In genomic region chr15:70024521-70024920, GRCh38 we compare ENCODE assay signal across 21 cellular contexts.
A peak's percentile ranks its signal among the peaks of the same experiment; 100 is the strongest.
DNase-seq lines count a peak whose midpoint lies in the region; ATAC-seq and TF ChIP-seq lines count a peak whose summit lies in the region.
"Had no signal": no experiment of that assay in that cellular context is flagged by ENCODE, and none has a peak within 500 bp of the region (broad histone marks: within the 10 kb centered on the region; RNA-seq: fewer than 3 reads in every experiment).

No MANE protein-coding gene starts in this region.

- DNase-seq in CD14-positive monocyte (ENCODE audit: low spot score): peak; percentile 46
- DNase-seq in breast epithelium (ENCODE audit: low spot score in 2 of 2): peak in 1 of 2 donors; percentile 34
- peak; percentile 78 for DNase-seq in posterior vena cava (ENCODE audit: low spot score)
- no peak for DNase-seq in NAMALWA (ENCODE audit: low spot score)
- no peak for DNase-seq in NOMO-1 (lab: John Stamatoyannopoulos, UW; ENCODE audit: unreplicated experiment in 2 of 2)
- no peak for DNase-seq in activated CD8-positive, alpha-beta T cell treated with anti-CD3 and anti-CD28 coated beads for 36 hours
- no peak for DNase-seq in NK-92 (lab: John Stamatoyannopoulos, UW; ENCODE audit: unreplicated experiment)
- DNase-seq: activated CD4-positive, alpha-beta memory T cell treated with anti-CD3 and anti-CD28 coated beads for 36 hours; activated naive CD4-positive, alpha-beta T cell treated with anti-CD3 and anti-CD28 coated beads for 36 hours; cerebellar nuclear complex; GDM1; islet precursor cell; naive thymus-derived CD4-positive, alpha-beta T cell; stimulated activated naive CD4-positive, alpha-beta T cell had no signal

- intact Hi-C loops in CD14-positive monocyte (cut with micrococcal nuclease): no loop called here
- intact Hi-C loops in breast epithelium (cut with DNase I; ENCODE audit: low total_unique reads): no loop called here
- intact Hi-C loops in posterior vena cava (cut with DNase I): no loop called here
- intact Hi-C loops in activated CD8-positive, alpha-beta T cell treated with anti-CD3 and anti-CD28 coated beads for 36 hours (cut with micrococcal nuclease): no loop called here

- H3K27ac ChIP-seq in breast epithelium: peak overlapping the region; percentile 89 to 91
- H3K27ac ChIP-seq: ovary had no signal

- TF ChIP-seq POLR2A in breast epithelium (IDR thresholded peaks at IDR 0.05): no peak

- peaks cover 4 to 10% (median 4%) of the 10 kb centered on the region in 3 donors for H3K27me3 Mint-ChIP-seq in CD14-positive monocyte (ENCODE audit: low read depth in 3 of 3)
- no peaks in the 10 kb centered on the region for H3K27me3 Mint-ChIP-seq in activated CD8-positive, alpha-beta T cell treated with anti-CD3 and anti-CD28 coated beads for 36 hours
- H3K27me3 Mint-ChIP-seq: activated CD4-positive, alpha-beta memory T cell treated with anti-CD3 and anti-CD28 coated beads for 36 hours; CD4-positive, alpha-beta T cell; memory B cell had no signal

- H3K4me3 Mint-ChIP-seq in CD14-positive monocyte: no peak overlapping the region
- H3K4me3 Mint-ChIP-seq in activated CD8-positive, alpha-beta T cell treated with anti-CD3 and anti-CD28 coated beads for 36 hours: no peak overlapping the region
- H3K4me3 Mint-ChIP-seq: activated CD4-positive, alpha-beta memory T cell treated with anti-CD3 and anti-CD28 coated beads for 36 hours; activated naive CD4-positive, alpha-beta T cell treated with anti-CD3 and anti-CD28 coated beads for 36 hours; CD4-positive, alpha-beta T cell; memory B cell; naive thymus-derived CD4-positive, alpha-beta T cell had no signal

- H3K9me3 ChIP-seq in breast epithelium: no peaks in the 10 kb centered on the region
- H3K9me3 ChIP-seq: HAP-1, ovary, SJSA1, tibial nerve had no signal

- H3K27me3 ChIP-seq in breast epithelium: no peaks in the 10 kb centered on the region
- H3K27me3 ChIP-seq: ovary, SJSA1, tibial nerve had no signal

- peak overlapping the region in 5 of 7 donors; percentile 25 to 98 (median 96) for H3K27ac Mint-ChIP-seq in CD14-positive monocyte
- H3K27ac Mint-ChIP-seq in activated CD8-positive, alpha-beta T cell treated with anti-CD3 and anti-CD28 coated beads for 36 hours: no peak overlapping the region
- H3K27ac Mint-ChIP-seq: activated CD4-positive, alpha-beta memory T cell treated with anti-CD3 and anti-CD28 coated beads for 36 hours; activated naive CD4-positive, alpha-beta T cell treated with anti-CD3 and anti-CD28 coated beads for 36 hours; CD4-positive, alpha-beta T cell had no signal

- peaks cover 15 to 30% of the 10 kb centered on the region in 2 donors for H3K4me1 ChIP-seq in breast epithelium

- peak overlapping the region in 1 of 3 donors; percentile 41 for H3K4me3 ChIP-seq in breast epithelium
- H3K4me3 ChIP-seq: HAP-1, ovary, SJSA1, tibial nerve had no signal

- ATAC-seq in activated CD8-positive, alpha-beta T cell treated with anti-CD3 and anti-CD28 coated beads for 36 hours: no peak
- ATAC-seq: naive thymus-derived CD4-positive, alpha-beta T cell had no signal

- peaks cover 0 to 3% (median 0%) of the 10 kb centered on the region in 7 donors for H3K9me3 Mint-ChIP-seq in CD14-positive monocyte
- no peaks in the 10 kb centered on the region for H3K9me3 Mint-ChIP-seq in activated CD8-positive, alpha-beta T cell treated with anti-CD3 and anti-CD28 coated beads for 36 hours
- H3K9me3 Mint-ChIP-seq: activated naive CD4-positive, alpha-beta T cell treated with anti-CD3 and anti-CD28 coated beads for 36 hours; CD4-positive, alpha-beta T cell; memory B cell had no signal

- no peak for TF ChIP-seq EP300 in Ishikawa (IDR thresholded peaks at IDR 0.05; ENCODE audit: borderline replicate concordance)

- CTCF ChIA-PET in activated CD8-positive, alpha-beta T cell treated with anti-CD3 and anti-CD28 coated beads for 36 hours (lab: Charles Lee): no interaction called here

- no peak for TF ChIP-seq RAD21 in Ishikawa (IDR thresholded peaks at IDR 0.05; ENCODE audit: low read depth)

- POLR2A ChIA-PET in activated CD8-positive, alpha-beta T cell treated with anti-CD3 and anti-CD28 coated beads for 36 hours (lab: Charles Lee): no interaction called here

- H3K36me3 Mint-ChIP-seq in CD14-positive monocyte: no peaks in the 10 kb centered on the region
- no peaks in the 10 kb centered on the region for H3K36me3 Mint-ChIP-seq in activated CD8-positive, alpha-beta T cell treated with anti-CD3 and anti-CD28 coated beads for 36 hours (ENCODE audit: low read depth)
- H3K36me3 Mint-ChIP-seq: activated CD4-positive, alpha-beta memory T cell treated with anti-CD3 and anti-CD28 coated beads for 36 hours had no signal

- peaks cover 33% of the 10 kb centered on the region for H3K4me1 Mint-ChIP-seq in CD14-positive monocyte
- H3K4me1 Mint-ChIP-seq in activated CD8-positive, alpha-beta T cell treated with anti-CD3 and anti-CD28 coated beads for 36 hours (ENCODE audit: low read depth): peaks cover 18% of the 10 kb centered on the region

- H3K36me3 ChIP-seq in breast epithelium: no peaks in the 10 kb centered on the region
- H3K36me3 ChIP-seq: HAP-1, ovary, SJSA1, tibial nerve had no signal

- TF ChIP-seq CTCF in CD14-positive monocyte (IDR thresholded peaks at IDR 0.05): no peak
- TF ChIP-seq CTCF in breast epithelium (IDR thresholded peaks at IDR 0.05): no peak
- TF ChIP-seq CTCF in activated CD8-positive, alpha-beta T cell treated with anti-CD3 and anti-CD28 coated beads for 36 hours (IDR thresholded peaks at IDR 0.05): no peak

TF ChIP-seq in Ishikawa, 13 proteins besides CTCF, POLR2A, EP300 and RAD21:
- no peak for TF ChIP-seq CREB1 (IDR thresholded peaks at IDR 0.05; ENCODE audit: low read depth)
- no peak for TF ChIP-seq MAX (IDR thresholded peaks at IDR 0.05)
- TF ChIP-seq, protein P1, sequence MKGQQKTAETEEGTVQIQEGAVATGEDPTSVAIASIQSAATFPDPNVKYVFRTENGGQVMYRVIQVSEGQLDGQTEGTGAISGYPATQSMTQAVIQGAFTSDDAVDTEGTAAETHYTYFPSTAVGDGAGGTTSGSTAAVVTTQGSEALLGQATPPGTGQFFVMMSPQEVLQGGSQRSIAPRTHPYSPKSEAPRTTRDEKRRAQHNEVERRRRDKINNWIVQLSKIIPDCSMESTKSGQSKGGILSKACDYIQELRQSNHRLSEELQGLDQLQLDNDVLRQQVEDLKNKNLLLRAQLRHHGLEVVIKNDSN (IDR thresholded peaks at IDR 0.05): no peak
- TF ChIP-seq TAF1 (IDR thresholded peaks at IDR 0.05; ENCODE audit: low read depth): no peak
- 0 out of 2 replicates have a peak, but pooled peaks have one; percentile 5 for TF ChIP-seq EGR1 (IDR thresholded peaks at IDR 0.05)
- no peak for TF ChIP-seq YY1 (IDR thresholded peaks at IDR 0.05; ENCODE audit: low read depth)
- no peak for TF ChIP-seq ZBTB7A (IDR thresholded peaks at IDR 0.05; ENCODE audit: low read depth)
TF ChIP-seq in Ishikawa: peak in this region for 1.

Comparison
In these comparisons a context has a peak if more than half of its experiments do, and no peak if none do; other contexts are left out.
1. DNase-seq: peak in CD14-positive monocyte (single experiment) and posterior vena cava (single experiment); none in NAMALWA (single experiment), NOMO-1 (0 of 2), activated CD8-positive, alpha-beta T cell treated with anti-CD3 and anti-CD28 coated beads for 36 hours (single experiment) and NK-92 (single experiment).